ENCODE assay signal across 1 cellular context in genomic region chr1:11558286-11558685, GRCh38.
TF ChIP-seq lines count a peak whose summit lies in the region.

No MANE protein-coding gene starts in this region.

TF ChIP-seq in H1, 55 proteins besides CTCF, POLR2A, EP300 and RAD21 (continued from another document):
- TF ChIP-seq, protein P1, sequence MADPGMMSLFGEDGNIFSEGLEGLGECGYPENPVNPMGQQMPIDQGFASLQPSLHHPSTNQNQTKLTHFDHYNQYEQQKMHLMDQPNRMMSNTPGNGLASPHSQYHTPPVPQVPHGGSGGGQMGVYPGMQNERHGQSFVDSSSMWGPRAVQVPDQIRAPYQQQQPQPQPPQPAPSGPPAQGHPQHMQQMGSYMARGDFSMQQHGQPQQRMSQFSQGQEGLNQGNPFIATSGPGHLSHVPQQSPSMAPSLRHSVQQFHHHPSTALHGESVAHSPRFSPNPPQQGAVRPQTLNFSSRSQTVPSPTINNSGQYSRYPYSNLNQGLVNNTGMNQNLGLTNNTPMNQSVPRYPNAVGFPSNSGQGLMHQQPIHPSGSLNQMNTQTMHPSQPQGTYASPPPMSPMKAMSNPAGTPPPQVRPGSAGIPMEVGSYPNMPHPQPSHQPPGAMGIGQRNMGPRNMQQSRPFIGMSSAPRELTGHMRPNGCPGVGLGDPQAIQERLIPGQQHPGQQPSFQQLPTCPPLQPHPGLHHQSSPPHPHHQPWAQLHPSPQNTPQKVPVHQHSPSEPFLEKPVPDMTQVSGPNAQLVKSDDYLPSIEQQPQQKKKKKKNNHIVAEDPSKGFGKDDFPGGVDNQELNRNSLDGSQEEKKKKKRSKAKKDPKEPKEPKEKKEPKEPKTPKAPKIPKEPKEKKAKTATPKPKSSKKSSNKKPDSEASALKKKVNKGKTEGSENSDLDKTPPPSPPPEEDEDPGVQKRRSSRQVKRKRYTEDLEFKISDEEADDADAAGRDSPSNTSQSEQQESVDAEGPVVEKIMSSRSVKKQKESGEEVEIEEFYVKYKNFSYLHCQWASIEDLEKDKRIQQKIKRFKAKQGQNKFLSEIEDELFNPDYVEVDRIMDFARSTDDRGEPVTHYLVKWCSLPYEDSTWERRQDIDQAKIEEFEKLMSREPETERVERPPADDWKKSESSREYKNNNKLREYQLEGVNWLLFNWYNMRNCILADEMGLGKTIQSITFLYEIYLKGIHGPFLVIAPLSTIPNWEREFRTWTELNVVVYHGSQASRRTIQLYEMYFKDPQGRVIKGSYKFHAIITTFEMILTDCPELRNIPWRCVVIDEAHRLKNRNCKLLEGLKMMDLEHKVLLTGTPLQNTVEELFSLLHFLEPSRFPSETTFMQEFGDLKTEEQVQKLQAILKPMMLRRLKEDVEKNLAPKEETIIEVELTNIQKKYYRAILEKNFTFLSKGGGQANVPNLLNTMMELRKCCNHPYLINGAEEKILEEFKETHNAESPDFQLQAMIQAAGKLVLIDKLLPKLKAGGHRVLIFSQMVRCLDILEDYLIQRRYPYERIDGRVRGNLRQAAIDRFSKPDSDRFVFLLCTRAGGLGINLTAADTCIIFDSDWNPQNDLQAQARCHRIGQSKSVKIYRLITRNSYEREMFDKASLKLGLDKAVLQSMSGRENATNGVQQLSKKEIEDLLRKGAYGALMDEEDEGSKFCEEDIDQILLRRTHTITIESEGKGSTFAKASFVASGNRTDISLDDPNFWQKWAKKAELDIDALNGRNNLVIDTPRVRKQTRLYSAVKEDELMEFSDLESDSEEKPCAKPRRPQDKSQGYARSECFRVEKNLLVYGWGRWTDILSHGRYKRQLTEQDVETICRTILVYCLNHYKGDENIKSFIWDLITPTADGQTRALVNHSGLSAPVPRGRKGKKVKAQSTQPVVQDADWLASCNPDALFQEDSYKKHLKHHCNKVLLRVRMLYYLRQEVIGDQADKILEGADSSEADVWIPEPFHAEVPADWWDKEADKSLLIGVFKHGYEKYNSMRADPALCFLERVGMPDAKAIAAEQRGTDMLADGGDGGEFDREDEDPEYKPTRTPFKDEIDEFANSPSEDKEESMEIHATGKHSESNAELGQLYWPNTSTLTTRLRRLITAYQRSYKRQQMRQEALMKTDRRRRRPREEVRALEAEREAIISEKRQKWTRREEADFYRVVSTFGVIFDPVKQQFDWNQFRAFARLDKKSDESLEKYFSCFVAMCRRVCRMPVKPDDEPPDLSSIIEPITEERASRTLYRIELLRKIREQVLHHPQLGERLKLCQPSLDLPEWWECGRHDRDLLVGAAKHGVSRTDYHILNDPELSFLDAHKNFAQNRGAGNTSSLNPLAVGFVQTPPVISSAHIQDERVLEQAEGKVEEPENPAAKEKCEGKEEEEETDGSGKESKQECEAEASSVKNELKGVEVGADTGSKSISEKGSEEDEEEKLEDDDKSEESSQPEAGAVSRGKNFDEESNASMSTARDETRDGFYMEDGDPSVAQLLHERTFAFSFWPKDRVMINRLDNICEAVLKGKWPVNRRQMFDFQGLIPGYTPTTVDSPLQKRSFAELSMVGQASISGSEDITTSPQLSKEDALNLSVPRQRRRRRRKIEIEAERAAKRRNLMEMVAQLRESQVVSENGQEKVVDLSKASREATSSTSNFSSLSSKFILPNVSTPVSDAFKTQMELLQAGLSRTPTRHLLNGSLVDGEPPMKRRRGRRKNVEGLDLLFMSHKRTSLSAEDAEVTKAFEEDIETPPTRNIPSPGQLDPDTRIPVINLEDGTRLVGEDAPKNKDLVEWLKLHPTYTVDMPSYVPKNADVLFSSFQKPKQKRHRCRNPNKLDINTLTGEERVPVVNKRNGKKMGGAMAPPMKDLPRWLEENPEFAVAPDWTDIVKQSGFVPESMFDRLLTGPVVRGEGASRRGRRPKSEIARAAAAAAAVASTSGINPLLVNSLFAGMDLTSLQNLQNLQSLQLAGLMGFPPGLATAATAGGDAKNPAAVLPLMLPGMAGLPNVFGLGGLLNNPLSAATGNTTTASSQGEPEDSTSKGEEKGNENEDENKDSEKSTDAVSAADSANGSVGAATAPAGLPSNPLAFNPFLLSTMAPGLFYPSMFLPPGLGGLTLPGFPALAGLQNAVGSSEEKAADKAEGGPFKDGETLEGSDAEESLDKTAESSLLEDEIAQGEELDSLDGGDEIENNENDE (IDR thresholded peaks at IDR 0.05; ENCODE audit: insufficient replicate concordance, low read length) = no peak
- TF ChIP-seq POU5F1 (IDR thresholded peaks at IDR 0.05; ENCODE audit: low read depth, low read length) (no peak), TCF12 (IDR thresholded peaks at IDR 0.05; ENCODE audit: low read depth, low read length) (no peak), KDM1A (IDR thresholded peaks at IDR 0.05; ENCODE audit: borderline replicate concordance, low read length) (no peak), BACH1 (IDR thresholded peaks at IDR 0.05; ENCODE audit: low read length) (no peak), SRF (IDR thresholded peaks at IDR 0.05; ENCODE audit: low read depth, low read length) (no peak), GTF2F1 (IDR thresholded peaks at IDR 0.05; ENCODE audit: borderline replicate concordance, low read depth, low read length) (no peak), MAFK (IDR thresholded peaks at IDR 0.05; ENCODE audit: low read depth, low read length) (no peak), RXRA (IDR thresholded peaks at IDR 0.05; ENCODE audit: insufficient read depth, low read depth, low read length) (no peak), NANOG (IDR thresholded peaks at IDR 0.05; ENCODE audit: insufficient read depth, low read depth, low read length, poor library complexity, severe bottlenecking) (no peak), SIN3A (conservative IDR thresholded peaks at IDR 0.05 in 1 of 2, IDR thresholded peaks at IDR 0.05 in 1 of 2; ENCODE audit: low read depth in 1 of 2, low read length in 2 of 2) (no peak)
